In the genomic region with DNA sequence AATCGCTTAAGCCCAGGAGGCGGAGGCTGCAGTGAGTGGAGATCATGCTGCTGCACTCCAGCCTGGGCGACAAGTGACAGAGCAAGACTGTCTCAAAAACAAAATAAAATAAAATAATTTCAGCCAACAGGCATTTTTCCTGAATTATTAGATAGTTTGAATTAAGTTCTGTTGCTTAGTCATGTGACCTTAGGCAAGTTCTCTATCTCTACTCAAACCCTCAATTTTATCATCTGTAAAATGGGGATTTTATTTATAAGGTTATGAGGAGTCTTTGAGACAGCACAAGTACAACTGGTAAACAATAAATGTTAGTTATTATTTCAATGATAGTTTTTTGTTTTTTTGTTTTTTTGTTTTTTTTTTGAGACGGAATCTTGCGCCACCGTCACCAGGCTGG, we compare ENCODE assay signal across 24 cellular contexts.
"Had no signal": no experiment of that assay in that cellular context is flagged by ENCODE, and none has a peak within 500 bp of the region (broad histone marks: within the 10 kb centered on the region; RNA-seq: fewer than 3 reads in every experiment).

No MANE protein-coding gene starts in this region.

- DNase-seq: activated naive CD4-positive, alpha-beta T cell; activated T-cell treated with anti-CD3 and anti-CD28 coated beads, Interleukin-2, amount 50 U/mL, for 24 hours; adrenal gland; brain microvascular endothelial cell; central memory CD4-positive, alpha-beta T cell; dorsolateral prefrontal cortex; effector memory CD8-positive, alpha-beta T cell; heart right ventricle; kidney glomerular epithelial cell; midbrain; sigmoid colon; stimulated activated CD4-positive, alpha-beta T cell treated with anti-CD3 and anti-CD28 coated beads, Interleukin-15, amount 100 ng/mL, for 24 hours; stimulated activated naive B cell treated with anti-CD40 and anti-IgM and Interleukin-4, amounts not matched to agents 10 μg/mL and 1 μg/mL and 100 μg/mL, for 72 hours had no signal

- ATAC-seq: activated T-helper 17 cell treated with anti-CD3 and anti-CD28 coated beads, Interleukin-2, amount 50 U/mL, for 72 hours; effector memory CD8-positive, alpha-beta T cell; SK-N-SH treated with all-trans-retinoic acid at 6 μM for 48 hours; WTC11 had no signal

- H3K36me3 ChIP-seq: adrenal gland, ascending aorta, brain microvascular endothelial cell, sigmoid colon, thoracic aorta had no signal

- H3K27ac ChIP-seq: dorsolateral prefrontal cortex, esophagus muscularis mucosa, sigmoid colon had no signal

- H3K27me3 ChIP-seq: adrenal gland, ascending aorta, brain microvascular endothelial cell, dorsolateral prefrontal cortex, esophagus muscularis mucosa, heart right ventricle, left lung, sigmoid colon, upper lobe of left lung had no signal

- FAIRE-seq: endothelial cell of umbilical vein, TTC549 had no signal

- H3K9me3 ChIP-seq: adrenal gland, ascending aorta, esophagus muscularis mucosa, heart right ventricle, left lung, sigmoid colon, thoracic aorta, upper lobe of left lung had no signal

- H3K4me3 ChIP-seq: adrenal gland, ascending aorta, dorsolateral prefrontal cortex, esophagus muscularis mucosa, heart right ventricle, left lung, sigmoid colon, smooth muscle cell, thoracic aorta, upper lobe of left lung had no signal
